ENCODE assay signal across 14 cellular contexts in the genomic region with DNA sequence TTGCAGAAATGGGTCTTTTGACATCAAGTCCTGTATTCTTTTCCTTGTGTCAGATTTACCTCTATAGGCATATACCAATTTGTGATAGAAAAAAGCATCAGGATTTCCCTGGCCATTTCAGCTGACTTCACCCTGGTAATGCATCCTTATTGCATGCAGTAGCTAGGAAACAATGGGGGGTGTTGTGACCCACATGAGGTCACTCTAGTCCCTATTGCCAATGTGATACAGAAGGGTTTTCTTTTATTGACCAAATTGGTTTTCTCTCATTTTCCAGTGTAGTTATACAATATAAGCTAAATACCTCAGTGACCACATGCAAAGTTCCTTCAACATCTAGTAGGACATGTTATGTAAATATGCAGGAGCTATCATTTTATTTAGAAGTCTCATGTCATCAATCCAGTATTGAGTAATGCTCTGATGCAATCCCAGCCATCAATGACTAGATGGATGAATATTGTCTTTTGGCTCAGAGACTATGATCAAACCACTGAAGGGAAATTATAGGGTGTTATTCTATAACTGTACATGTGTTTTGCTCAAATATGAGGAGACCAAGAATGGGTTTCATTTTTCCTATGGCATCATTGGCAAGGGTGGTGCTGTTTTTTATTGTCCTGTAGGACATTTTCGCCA.
"Had no signal": no experiment of that assay in that cellular context is flagged by ENCODE, and none has a peak within 500 bp of the region (broad histone marks: within the 10 kb centered on the region; RNA-seq: fewer than 3 reads in every experiment).

No MANE protein-coding gene starts in this region.

- H3K9me3 Mint-ChIP-seq: naive thymus-derived CD4-positive, alpha-beta T cell had no signal

- H3K27ac Mint-ChIP-seq: naive thymus-derived CD4-positive, alpha-beta T cell had no signal

- H3K27me3 Mint-ChIP-seq: naive thymus-derived CD4-positive, alpha-beta T cell had no signal

- H3K36me3 ChIP-seq: ascending aorta, breast epithelium, pancreas, thoracic aorta, upper lobe of right lung had no signal

- H3K27ac ChIP-seq: ascending aorta, breast epithelium, pancreas, thoracic aorta, upper lobe of right lung had no signal

- H3K4me3 Mint-ChIP-seq: naive thymus-derived CD4-positive, alpha-beta T cell had no signal

- H3K27me3 ChIP-seq: ascending aorta, breast epithelium, pancreas, upper lobe of right lung had no signal

- DNase-seq: activated CD4-positive, alpha-beta T cell treated with anti-CD3 and anti-CD28 coated beads for 1 hour; activated naive CD4-positive, alpha-beta T cell; foreskin fibroblast; mucosa of descending colon; naive thymus-derived CD4-positive, alpha-beta T cell; pancreas; stimulated activated CD4-positive, alpha-beta T cell treated with anti-CD3 and anti-CD28 coated beads, Interleukin-4, amount 100 ng/mL, for 1 hour; stimulated activated naive CD4-positive, alpha-beta T cell; T-helper 9 cell; upper lobe of right lung had no signal

- ATAC-seq: esophagus mucosa; mucosa of descending colon; naive thymus-derived CD4-positive, alpha-beta T cell; pancreas; upper lobe of right lung had no signal

- H3K9me3 ChIP-seq: ascending aorta, breast epithelium, mucosa of descending colon, pancreas, thoracic aorta, upper lobe of right lung had no signal

- H3K4me1 ChIP-seq: ascending aorta, breast epithelium, pancreas, upper lobe of right lung had no signal

- H3K4me3 ChIP-seq: ascending aorta, breast epithelium, mucosa of descending colon, pancreas, thoracic aorta, upper lobe of right lung had no signal
